Comparison of ENCODE assay signal across 8 cellular contexts in the genomic region with DNA sequence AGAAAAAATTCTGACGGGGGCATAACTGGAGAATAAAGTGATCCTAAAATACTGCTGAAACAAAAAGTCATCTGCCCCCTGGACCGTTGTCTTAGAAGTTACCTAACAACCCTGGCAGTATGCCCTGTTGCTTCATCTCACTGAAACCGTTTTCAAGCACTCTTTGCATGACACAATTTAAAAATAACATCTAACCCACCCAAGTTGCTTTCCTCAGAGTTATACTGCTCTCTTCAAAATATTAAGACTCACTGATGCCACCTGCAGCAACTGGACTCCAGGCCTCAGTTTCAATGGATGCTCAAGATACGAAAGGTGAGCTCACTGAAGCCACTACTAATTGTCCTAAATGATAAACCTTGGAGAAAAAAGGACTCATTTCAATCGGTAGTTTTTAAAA. TPM values are rescaled to one million over a fixed set of nuclear protein-coding genes. Genes with fewer than 3 reads are reported as not detected.
DNase-seq lines count a peak whose midpoint lies in the region; ATAC-seq and TF ChIP-seq lines count a peak whose summit lies in the region.

No MANE protein-coding gene starts in this region.

- H3K4me3 Mint-ChIP-seq in type B pancreatic cell: no peak overlapping the region

- H3K4me3 ChIP-seq in SJSA1: no peak overlapping the region

- peaks cover 23% of the 10 kb centered on the region for H3K36me3 Mint-ChIP-seq in type B pancreatic cell

- peaks cover 41% of the 10 kb centered on the region for H3K4me1 ChIP-seq in SJSA1 (replicated peaks)

- H3K27ac Mint-ChIP-seq in type B pancreatic cell: no peak overlapping the region

- TF ChIP-seq CTCF in type B pancreatic cell (conservative IDR thresholded peaks at IDR 0.05): no peak

- no peaks in the 10 kb centered on the region for H3K27me3 ChIP-seq in SJSA1 (replicated peaks)

- DNase-seq in SJSA1 (ENCODE audit: low read depth in 1 of 2, low spot score in 2 of 2): peak; percentile 54 to 59
- DNase-seq in mucosa of gallbladder (ENCODE audit: low spot score): peak; percentile 19
- no peak for DNase-seq in SW480 (ENCODE audit: low spot score)
- DNase-seq in type B pancreatic cell (ENCODE audit: extremely low spot score, unreplicated experiment): no peak
- no peak for DNase-seq in activated CD4-positive, CD25-positive, alpha-beta regulatory T cell treated with anti-CD3 and anti-CD28 coated beads, Interleukin-2, amount 50 U/mL, for 72 hours
- DNase-seq in activated CD4-positive, CD25-positive, alpha-beta regulatory T cell (lab: John Stamatoyannopoulos, UW): no peak

- no peaks in the 10 kb centered on the region for H3K9me3 ChIP-seq in SJSA1 (replicated peaks)

- peak overlapping the region; percentile 51 for H3K27ac ChIP-seq in SJSA1

- H3K9me3 Mint-ChIP-seq in type B pancreatic cell: no peaks in the 10 kb centered on the region

- peaks cover 47% of the 10 kb centered on the region for H3K36me3 ChIP-seq in SJSA1

- H3K27me3 Mint-ChIP-seq in type B pancreatic cell: no peaks in the 10 kb centered on the region

- H3K4me1 Mint-ChIP-seq in type B pancreatic cell (ENCODE audit: unreplicated experiment): peaks cover 20% of the 10 kb centered on the region

- ATAC-seq in GM18502 (IDR thresholded peaks at IDR 0.05; ENCODE audit: poor library complexity, unreplicated experiment): peak; percentile 79
- peak; percentile 76 for ATAC-seq in HG02852 (IDR thresholded peaks at IDR 0.05; ENCODE audit: unreplicated experiment)

RNA-seq across cellular contexts. Expression of a gene that starts 57.4 kb away (rescaled TPM):
- 126 and 136 TPM in 2 replicates for total RNA-seq in SJSA1 (2014; rRNA removed; shearing (Covaris generic))
- total RNA-seq in mucosa of gallbladder (23.6 TPM), type B pancreatic cell (ENCODE audit: low replicate concordance) (51.9 and 68.5 TPM in 2 replicates)

Comparison
In these comparisons a context has a peak if more than half of its experiments do, and no peak if none do; other contexts are left out.
1. DNase-seq: peak in SJSA1 (2 of 2) and mucosa of gallbladder (single experiment); none in SW480 (single experiment), type B pancreatic cell (single experiment), activated CD4-positive, CD25-positive, alpha-beta regulatory T cell treated with anti-CD3 and anti-CD28 coated beads, Interleukin-2, amount 50 U/mL, for 72 hours (single experiment) and activated CD4-positive, CD25-positive, alpha-beta regulatory T cell (0 of 4).